ENCODE assay signal across 6 cellular contexts in genomic region chr2:91591066-91591465, GRCh38.
DNase-seq lines count a peak whose midpoint lies in the region; ATAC-seq, FAIRE-seq and TF ChIP-seq lines count a peak whose summit lies in the region.
"Not testable (repeated sequence)": the region's sequence is repeated elsewhere in the genome, so short reads cannot be mapped to it uniquely, and the experiment has no call there.

No MANE protein-coding gene starts in this region.

- not testable (repeated sequence) for H3K4me2 ChIP-seq in Karpas-422 (ENCODE audit: low read depth, low read length, poor library complexity, severe bottlenecking); HepG2 (ENCODE audit: low read depth, low read length)

- 28% methylated on average over 6 of the region's 6 CpGs for WGBS in HepG2 (ENCODE audit: low lambda C conversion rate)

- not testable (repeated sequence) for TF ChIP-seq RAD21 in HepG2 (CRISPR knock-in tag; IDR thresholded peaks at IDR 0.05)

- not testable (repeated sequence) for BruUV-seq in HepG2 (replicated peaks; lab: Mats Ljungman, UMichigan)

- TF ChIP-seq POLR2A in HepG2 (IDR thresholded peaks at IDR 0.05; ENCODE audit: insufficient read depth in 1 of 2, low read depth in 2 of 2, low read length in 2 of 2); vagina (IDR thresholded peaks at IDR 0.05): not testable (repeated sequence)

- in situ Hi-C loops in HepG2 (cut with HindIII; ENCODE audit: extremely low pct_ligation_motif_present, low pct_unique_long_range_greater_than_20kb) = not testable (repeated sequence)

- not testable (repeated sequence) for H3K36me3 ChIP-seq in Karpas-422 (ENCODE audit: insufficient read depth, low read length); bronchial epithelial cell (ENCODE audit: control insufficient read depth, insufficient read depth, low read length); HepG2 (replicated peaks in 1 of 2; ENCODE audit: control insufficient read depth in 1 of 2, insufficient read depth in 2 of 2, low read length in 2 of 2); vagina

- H4K20me1 ChIP-seq in Karpas-422 (ENCODE audit: insufficient read depth, low read depth, low read length); HepG2 (ENCODE audit: insufficient read depth, low read length): not testable (repeated sequence)

- POLR2A ChIA-PET in HepG2 (lab: Yijun Ruan, JAX) = not testable (repeated sequence)

- H3K27ac ChIP-seq in Karpas-422 (ENCODE audit: low read length); HepG2 (ENCODE audit: extremely low read length, insufficient read depth, low read length); vagina: not testable (repeated sequence)

- not testable (repeated sequence) for H3K27me3 ChIP-seq in Karpas-422 (ENCODE audit: low read length); bronchial epithelial cell (ENCODE audit: control insufficient read depth, insufficient read depth, low read length); HepG2 (ENCODE audit: control insufficient read depth in 1 of 2, insufficient read depth in 2 of 2, low read length in 2 of 2); vagina

- not testable (repeated sequence) for H2AFZ ChIP-seq in Karpas-422 (ENCODE audit: low read length); HepG2 (ENCODE audit: low read length)

- H3K9me3 ChIP-seq in Karpas-422 (ENCODE audit: low read length); HepG2 (ENCODE audit: low read length); vagina: not testable (repeated sequence)

- TF ChIP-seq CTCF in bronchial epithelial cell (IDR thresholded peaks at IDR 0.05; ENCODE audit: insufficient read depth, low read length, severe bottlenecking); HepG2 (CRISPR knock-in tag; IDR thresholded peaks at IDR 0.05); vagina (IDR thresholded peaks at IDR 0.05): not testable (repeated sequence)

- not testable (repeated sequence) for H3K79me2 ChIP-seq in Karpas-422 (ENCODE audit: low read length); HepG2 (ENCODE audit: insufficient read depth, low read length)

- not testable (repeated sequence) for H3K4me3 ChIP-seq in Karpas-422 (ENCODE audit: low read length); bronchial epithelial cell (ENCODE audit: low read depth, low read length); HepG2 (replicated peaks in 1 of 3; ENCODE audit: insufficient read depth in 1 of 3, low read depth in 2 of 3, low read length in 3 of 3); vagina

- intact Hi-C loops in HepG2 (cut with micrococcal nuclease; ENCODE audit: unreplicated experiment); vagina (cut with DNase I): not testable (repeated sequence)

- CTCF ChIA-PET in HepG2 (lab: Yijun Ruan, JAX; ENCODE audit: low intra/inter-chr PET ratio, low total read pairs) = not testable (repeated sequence)

- not testable (repeated sequence) for ATAC-seq in HepG2

- DNase-seq in Daoy (ENCODE audit: low read depth) = peak; percentile 41
- DNase-seq in Karpas-422 = peak; percentile 32
- peak; percentile 17 for DNase-seq in SW480 (ENCODE audit: low spot score)
- DNase-seq in bronchial epithelial cell (ENCODE audit: low read depth); HepG2 (ENCODE audit: low spot score): not testable (repeated sequence)
- peak; percentile 32 to 49 for DNase-seq in vagina (ENCODE audit: extremely low spot score in 2 of 2)

- TF ChIP-seq EP300 in HepG2 (IDR thresholded peaks at IDR 0.05; ENCODE audit: low read depth in 2 of 2, low read length in 2 of 2); HepG2 (CRISPR knock-in tag; IDR thresholded peaks at IDR 0.05; ENCODE audit: borderline replicate concordance): not testable (repeated sequence)

- FAIRE-seq in bronchial epithelial cell (lab: Jason Lieb, UNC) = peak; percentile 82
- FAIRE-seq in HepG2 (lab: Jason Lieb, UNC) = not testable (repeated sequence)

- H3K9ac ChIP-seq in Karpas-422 (ENCODE audit: low read length); HepG2 (ENCODE audit: insufficient read depth, low read depth, low read length): not testable (repeated sequence)

- not testable (repeated sequence) for H3K4me1 ChIP-seq in Karpas-422 (ENCODE audit: low read length); HepG2 (ENCODE audit: insufficient read depth, low read length); vagina

- H3K9me2 ChIP-seq in Karpas-422 (replicated peaks; ENCODE audit: insufficient read depth, low read length) = not testable (repeated sequence)

TF ChIP-seq in HepG2, 621 proteins besides CTCF, POLR2A, EP300 and RAD21:
- 0 out of 2 replicates have a peak, but pooled peaks have one; percentile 6 for TF ChIP-seq MNT (IDR thresholded peaks at IDR 0.05)
